In the genomic region with DNA sequence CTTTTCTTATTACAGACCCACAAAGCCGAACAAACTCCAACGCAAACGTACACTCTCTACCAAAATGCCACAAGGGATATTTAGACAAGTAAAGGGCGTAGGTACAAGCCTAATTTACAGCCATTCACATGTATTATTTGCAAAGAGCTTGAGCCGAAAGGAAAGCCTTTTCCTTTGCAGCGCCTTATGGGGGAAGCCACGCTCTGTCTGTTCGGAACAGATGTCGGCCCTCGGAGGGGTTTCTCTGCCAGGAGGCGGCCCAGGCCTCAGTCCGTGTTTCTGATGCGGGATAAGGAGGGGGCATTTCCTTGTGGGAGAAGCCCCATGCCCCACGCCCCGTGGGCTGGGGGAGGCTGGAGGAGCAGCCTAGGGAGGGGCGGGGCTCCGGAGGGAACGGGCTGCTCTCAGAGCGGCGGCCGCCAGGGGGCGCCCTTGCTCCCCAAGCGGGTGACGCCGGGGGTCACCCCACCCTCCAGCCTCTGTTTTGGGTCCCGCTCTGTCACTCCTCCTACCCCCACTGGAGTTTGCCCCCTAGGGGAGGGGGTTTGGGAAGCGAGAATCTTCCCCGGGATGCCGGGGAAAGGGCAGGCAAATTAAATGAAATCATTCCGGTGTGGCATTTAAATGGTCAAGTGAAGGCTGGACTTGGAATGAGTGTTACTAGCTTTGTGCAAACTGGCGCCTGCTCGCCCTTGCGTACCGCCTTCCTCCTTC, we compare ENCODE assay signal across 8 cellular contexts. TPM values are rescaled to one million over a fixed set of nuclear protein-coding genes. Genes with fewer than 3 reads are reported as not detected.
A peak's percentile ranks its signal among the peaks of the same experiment; 100 is the strongest.
DNase-seq lines count a peak whose midpoint lies in the region; ATAC-seq and TF ChIP-seq lines count a peak whose summit lies in the region.

No MANE protein-coding gene starts in this region.

- H3K27ac ChIP-seq in cingulate gyrus (ENCODE audit: low read depth, low read length) = peak overlapping the region; percentile 66

- DNase-seq in GM10248 (ENCODE audit: extremely low spot score) = peak; percentile 86
- DNase-seq in HAP-1 (ENCODE audit: low spot score in 2 of 2) = peak; percentile 15 to 78
- peak; percentile 68 for DNase-seq in NB4 (ENCODE audit: low read depth)
- peak; percentile 80 for DNase-seq in activated CD4-positive, alpha-beta T cell treated with anti-CD3 and anti-CD28 coated beads for 48 hours
- peak; percentile 74 for DNase-seq in left lobe of liver (ENCODE audit: low spot score)
- peak; percentile 47 to 65 for DNase-seq in stimulated activated CD4-positive, alpha-beta T cell treated with anti-CD3 and anti-CD28 coated beads, Interleukin-1b, Interleukin-23, amount 100 ng/mL, for 4 hours (ENCODE audit: low read depth in 2 of 2)

- CTCF ChIA-PET in GM10248 (lab: Yijun Ruan, JAX) = interaction anchor here (0.6 to 2.8 kb wide), 39 partner anchors 8 to 1875 kb away, joined by 3 to 24 read pairs (median 5); no protein-coding TSS in a partner anchor

- H3K4me1 ChIP-seq in HAP-1 = 0 out of 2 replicates have a peak, but pooled peaks cover 2% of the 10 kb centered on the region

- H3K27me3 ChIP-seq in HAP-1 (ENCODE audit: low read depth) = peaks cover 60% of the 10 kb centered on the region

- H3K4me3 ChIP-seq in HAP-1 = peak overlapping the region; percentile 24
- H3K4me3 ChIP-seq in NB4 (ENCODE audit: low read depth, low read length) = peak overlapping the region; percentile 57

- H3K9me3 ChIP-seq in HAP-1 = no peaks in the 10 kb centered on the region

- ATAC-seq in left lobe of liver = peak; percentile 95
- no peak for ATAC-seq in HG02970 (IDR thresholded peaks at IDR 0.05; ENCODE audit: low FRiP score, unreplicated experiment)

- TF ChIP-seq CTCF in GM10248 (IDR thresholded peaks at IDR 0.05; ENCODE audit: control extremely low read depth, extremely low read depth, low read depth, missing control alignments) (peak; percentile 78), NB4 (IDR thresholded peaks at IDR 0.05; ENCODE audit: low read depth, low read length) (peak; percentile 86)

- no peak for TF ChIP-seq POLR2A in NB4 (IDR thresholded peaks at IDR 0.05; ENCODE audit: extremely low read depth, insufficient read length)

- POLR2A ChIA-PET in GM10248 (lab: Yijun Ruan, JAX) = interaction anchor here (0.6 kb wide), 1 partner anchor 1763 kb away, joined by 3 read pairs; no protein-coding TSS in a partner anchor

- in situ Hi-C loops in HAP-1 (cut with MboI; ENCODE audit: low sequenced_read_pairs) = no loop called here

- no peaks in the 10 kb centered on the region for H3K36me3 ChIP-seq in HAP-1 (replicated peaks)

RNA-seq across cellular contexts. Expression of gene HTR2A, which starts 2.9 kb away (rescaled TPM):
- total RNA-seq in left lobe of liver = not detected
